8 cellular contexts compared by ENCODE assay signal in the genomic region with DNA sequence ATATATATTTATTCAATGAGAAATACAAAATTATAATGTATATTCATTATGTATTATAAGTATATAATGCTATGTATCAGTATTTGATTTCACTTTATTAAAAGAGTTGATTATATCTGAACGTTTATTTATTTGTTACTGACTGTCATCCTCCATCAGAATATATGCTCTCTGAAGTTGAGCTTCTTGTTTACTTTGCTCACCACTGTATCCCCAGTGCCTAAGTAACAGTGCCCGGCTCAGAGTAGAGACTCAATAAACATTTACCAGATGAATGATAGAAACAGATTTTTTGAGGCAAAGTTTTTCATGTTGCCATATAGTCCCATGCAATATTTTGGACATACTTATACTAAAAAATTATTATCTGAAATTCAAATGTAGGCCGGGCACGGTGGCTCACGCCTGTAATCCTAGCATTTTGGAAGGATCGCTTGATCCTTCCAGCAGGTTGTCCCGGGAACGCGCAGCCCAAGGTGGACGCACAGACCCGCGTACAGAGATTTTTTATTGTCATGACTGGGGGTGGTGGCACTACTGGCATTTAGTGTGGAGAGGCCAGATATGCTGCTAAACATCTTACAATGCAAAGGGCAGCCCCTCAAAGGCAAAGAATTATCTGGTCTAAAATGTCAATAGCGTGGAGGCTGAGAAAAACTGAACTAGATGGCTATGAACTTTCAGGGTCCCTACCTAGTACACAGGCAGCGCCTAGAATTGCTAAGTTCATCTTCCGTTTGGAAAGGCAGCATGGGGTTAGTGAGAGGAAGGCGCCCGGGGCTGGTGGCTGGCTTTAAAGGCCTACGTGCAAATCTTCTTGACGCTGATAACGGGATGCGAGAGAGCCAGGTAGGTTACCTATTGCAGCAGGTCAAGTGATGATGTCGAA. TPM values are rescaled to one million over a fixed set of nuclear protein-coding genes. Genes with fewer than 3 reads are reported as not detected.
A peak's percentile ranks its signal among the peaks of the same experiment; 100 is the strongest.
DNase-seq lines count a peak whose midpoint lies in the region; ATAC-seq and TF ChIP-seq lines count a peak whose summit lies in the region.

No MANE protein-coding gene starts in this region.

- H3K4me1 ChIP-seq in colonic mucosa (peaks cover 19% of the 10 kb centered on the region), muscle layer of duodenum (ENCODE audit: control insufficient read depth in 1 of 2, insufficient read depth in 2 of 2, low read length in 2 of 2) (peaks cover 4 to 21% of the 10 kb centered on the region in 2 donors)

- peak overlapping the region; percentile 61 for H3K4me3 ChIP-seq in GM12865 (ENCODE audit: low read depth, low read length)
- H3K4me3 ChIP-seq in colonic mucosa, result peak overlapping the region; percentile 90
- H3K4me3 ChIP-seq in muscle layer of duodenum (ENCODE audit: low read depth in 1 of 2, low read length in 2 of 2), result peak overlapping the region; percentile 91 to 92

- ATAC-seq in GM21717 (IDR thresholded peaks at IDR 0.05; ENCODE audit: unreplicated experiment), result peak; percentile 31

- H3K27me3 ChIP-seq in colonic mucosa (no peaks in the 10 kb centered on the region), muscle layer of duodenum (ENCODE audit: low read depth, low read length) (no peaks in the 10 kb centered on the region)

- H3K9me3 ChIP-seq in KOPT-K1 (ENCODE audit: insufficient read depth, low read length, poor library complexity, severe bottlenecking) (no peaks in the 10 kb centered on the region), colonic mucosa (no peaks in the 10 kb centered on the region), muscle layer of duodenum (ENCODE audit: control insufficient read depth in 1 of 2, low read length in 2 of 2) (no peaks in the 10 kb centered on the region)

- TF ChIP-seq CTCF in GM12865 (IDR thresholded peaks at IDR 0.05; ENCODE audit: insufficient read depth, low read depth, low read length, missing control alignments) (no peak), colonic mucosa (IDR thresholded peaks at IDR 0.05) (no peak)

- H3K36me3 ChIP-seq in KOPT-K1 (ENCODE audit: insufficient read depth, low read length) (no peaks in the 10 kb centered on the region), colonic mucosa (no peaks in the 10 kb centered on the region), muscle layer of duodenum (ENCODE audit: control insufficient read depth in 1 of 2, insufficient read depth in 2 of 2, low read length in 2 of 2) (no peaks in the 10 kb centered on the region)

- peak overlapping the region; percentile 68 to 88 for H3K9ac ChIP-seq in colonic mucosa (ENCODE audit: low read depth in 2 of 2, low read length in 2 of 2)

- peak overlapping the region; percentile 70 for H3K27ac ChIP-seq in KOPT-K1 (ENCODE audit: low read depth, low read length, poor library complexity, severe bottlenecking)
- H3K27ac ChIP-seq in colonic mucosa, result peak overlapping the region; percentile 88
- peak overlapping the region; percentile 48 for H3K27ac ChIP-seq in muscle layer of duodenum (ENCODE audit: low read length)

- DNase-seq in GM12865 (ENCODE audit: low read depth) (no peak), colonic mucosa (no peak), MV-4-11 (lab: John Stamatoyannopoulos, UW) (no peak), EL (no peak)
- DNase-seq in central memory CD4-positive, alpha-beta T cell, result no peak

- intact Hi-C loops in colonic mucosa (cut with DNase I), result no loop called here

RNA-seq across cellular contexts. Expression of gene DNAJC25, which starts 0.7 kb away (rescaled TPM):
- total RNA-seq in colonic mucosa, result 1 to 10 TPM; 7.8 to 9.0 TPM

RNA-seq across cellular contexts. Expression of gene GNG10, which starts 31.0 kb away (rescaled TPM):
- 10 to 100 TPM; 12.6 to 27.3 TPM for total RNA-seq in colonic mucosa

RNA-seq across cellular contexts. Expression of gene PTGR1, which starts 31.0 kb away (rescaled TPM):
- total RNA-seq in colonic mucosa, result 10 to 100 TPM; 55.6 to 85.3 TPM
